2 cellular contexts compared by ENCODE assay signal in the genomic region with DNA sequence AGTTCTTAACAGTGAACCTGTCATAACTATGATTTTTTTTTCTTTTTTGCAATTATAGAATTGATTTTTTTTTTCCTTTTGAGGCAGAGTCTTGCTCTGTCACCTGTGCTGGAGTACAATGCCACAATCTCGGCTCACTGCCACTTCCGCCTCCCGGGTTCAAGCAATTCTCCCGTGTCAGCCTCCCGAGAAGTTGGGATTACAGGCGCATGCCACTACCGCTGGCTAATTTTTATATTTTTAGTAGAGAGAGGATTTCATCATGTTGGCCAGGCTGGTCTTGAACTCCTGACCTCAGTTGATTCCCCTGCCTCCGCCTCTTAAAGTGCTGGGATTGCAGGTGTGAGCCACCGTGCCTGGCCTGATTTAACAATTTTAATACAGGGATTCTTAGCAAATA.
TF ChIP-seq lines count a peak whose summit lies in the region.

No MANE protein-coding gene starts in this region.

TF ChIP-seq in liver, 16 proteins besides CTCF, POLR2A, EP300 and RAD21:
- TF ChIP-seq SP1 (IDR thresholded peaks at IDR 0.05) (peak; percentile 14), RXRA (IDR thresholded peaks at IDR 0.05) (peak; percentile 66 to 69), TAF1 (conservative IDR thresholded peaks at IDR 0.05) (no peak), FOXA1 (IDR thresholded peaks at IDR 0.05) (no peak), FOXA2 (IDR thresholded peaks at IDR 0.05) (no peak), HNF4A (conservative IDR thresholded peaks at IDR 0.05) (peak; percentile 36 to 39)
- TF ChIP-seq, protein P1, sequence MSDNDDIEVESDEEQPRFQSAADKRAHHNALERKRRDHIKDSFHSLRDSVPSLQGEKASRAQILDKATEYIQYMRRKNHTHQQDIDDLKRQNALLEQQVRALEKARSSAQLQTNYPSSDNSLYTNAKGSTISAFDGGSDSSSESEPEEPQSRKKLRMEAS (IDR thresholded peaks at IDR 0.05), result peak; percentile 18

TF ChIP-seq in HepG2, 621 proteins besides CTCF, POLR2A, EP300 and RAD21:
- no peak for TF ChIP-seq ZNF747 (CRISPR knock-in tag; IDR thresholded peaks at IDR 0.05; ENCODE audit: borderline replicate concordance)
- TF ChIP-seq ZNF331 (CRISPR knock-in tag; IDR thresholded peaks at IDR 0.05), result no peak
- no peak for TF ChIP-seq HNRNPK (IDR thresholded peaks at IDR 0.05; ENCODE audit: low read depth, low read length, poor library complexity, severe bottlenecking)
- TF ChIP-seq, protein P2, sequence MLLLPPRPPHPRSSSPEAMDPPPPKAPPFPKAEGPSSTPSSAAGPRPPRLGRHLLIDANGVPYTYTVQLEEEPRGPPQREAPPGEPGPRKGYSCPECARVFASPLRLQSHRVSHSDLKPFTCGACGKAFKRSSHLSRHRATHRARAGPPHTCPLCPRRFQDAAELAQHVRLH (CRISPR knock-in tag; IDR thresholded peaks at IDR 0.05; ENCODE audit: borderline replicate concordance, low read depth), result no peak
- TF ChIP-seq ZNF441 (CRISPR knock-in tag; IDR thresholded peaks at IDR 0.05; ENCODE audit: borderline replicate concordance), result no peak
- no peak for TF ChIP-seq ATRX (CRISPR knock-in tag; IDR thresholded peaks at IDR 0.05; ENCODE audit: borderline replicate concordance)
- TF ChIP-seq, protein P3, sequence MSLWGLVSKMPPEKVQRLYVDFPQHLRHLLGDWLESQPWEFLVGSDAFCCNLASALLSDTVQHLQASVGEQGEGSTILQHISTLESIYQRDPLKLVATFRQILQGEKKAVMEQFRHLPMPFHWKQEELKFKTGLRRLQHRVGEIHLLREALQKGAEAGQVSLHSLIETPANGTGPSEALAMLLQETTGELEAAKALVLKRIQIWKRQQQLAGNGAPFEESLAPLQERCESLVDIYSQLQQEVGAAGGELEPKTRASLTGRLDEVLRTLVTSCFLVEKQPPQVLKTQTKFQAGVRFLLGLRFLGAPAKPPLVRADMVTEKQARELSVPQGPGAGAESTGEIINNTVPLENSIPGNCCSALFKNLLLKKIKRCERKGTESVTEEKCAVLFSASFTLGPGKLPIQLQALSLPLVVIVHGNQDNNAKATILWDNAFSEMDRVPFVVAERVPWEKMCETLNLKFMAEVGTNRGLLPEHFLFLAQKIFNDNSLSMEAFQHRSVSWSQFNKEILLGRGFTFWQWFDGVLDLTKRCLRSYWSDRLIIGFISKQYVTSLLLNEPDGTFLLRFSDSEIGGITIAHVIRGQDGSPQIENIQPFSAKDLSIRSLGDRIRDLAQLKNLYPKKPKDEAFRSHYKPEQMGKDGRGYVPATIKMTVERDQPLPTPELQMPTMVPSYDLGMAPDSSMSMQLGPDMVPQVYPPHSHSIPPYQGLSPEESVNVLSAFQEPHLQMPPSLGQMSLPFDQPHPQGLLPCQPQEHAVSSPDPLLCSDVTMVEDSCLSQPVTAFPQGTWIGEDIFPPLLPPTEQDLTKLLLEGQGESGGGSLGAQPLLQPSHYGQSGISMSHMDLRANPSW (CRISPR knock-in tag; IDR thresholded peaks at IDR 0.05; ENCODE audit: borderline replicate concordance), result no peak
- TF ChIP-seq SP140L (CRISPR knock-in tag; IDR thresholded peaks at IDR 0.05; ENCODE audit: borderline replicate concordance), result no peak
- TF ChIP-seq, protein P4, sequence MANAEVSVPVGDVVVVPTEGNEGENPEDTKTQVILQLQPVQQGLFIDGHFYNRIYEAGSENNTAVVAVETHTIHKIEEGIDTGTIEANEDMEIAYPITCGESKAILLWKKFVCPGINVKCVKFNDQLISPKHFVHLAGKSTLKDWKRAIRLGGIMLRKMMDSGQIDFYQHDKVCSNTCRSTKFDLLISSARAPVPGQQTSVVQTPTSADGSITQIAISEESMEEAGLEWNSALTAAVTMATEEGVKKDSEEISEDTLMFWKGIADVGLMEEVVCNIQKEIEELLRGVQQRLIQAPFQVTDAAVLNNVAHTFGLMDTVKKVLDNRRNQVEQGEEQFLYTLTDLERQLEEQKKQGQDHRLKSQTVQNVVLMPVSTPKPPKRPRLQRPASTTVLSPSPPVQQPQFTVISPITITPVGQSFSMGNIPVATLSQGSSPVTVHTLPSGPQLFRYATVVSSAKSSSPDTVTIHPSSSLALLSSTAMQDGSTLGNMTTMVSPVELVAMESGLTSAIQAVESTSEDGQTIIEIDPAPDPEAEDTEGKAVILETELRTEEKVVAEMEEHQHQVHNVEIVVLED (CRISPR knock-in tag; IDR thresholded peaks at IDR 0.05; ENCODE audit: borderline replicate concordance), result no peak
